Comparison of ENCODE assay signal across 8 cellular contexts in the genomic region with DNA sequence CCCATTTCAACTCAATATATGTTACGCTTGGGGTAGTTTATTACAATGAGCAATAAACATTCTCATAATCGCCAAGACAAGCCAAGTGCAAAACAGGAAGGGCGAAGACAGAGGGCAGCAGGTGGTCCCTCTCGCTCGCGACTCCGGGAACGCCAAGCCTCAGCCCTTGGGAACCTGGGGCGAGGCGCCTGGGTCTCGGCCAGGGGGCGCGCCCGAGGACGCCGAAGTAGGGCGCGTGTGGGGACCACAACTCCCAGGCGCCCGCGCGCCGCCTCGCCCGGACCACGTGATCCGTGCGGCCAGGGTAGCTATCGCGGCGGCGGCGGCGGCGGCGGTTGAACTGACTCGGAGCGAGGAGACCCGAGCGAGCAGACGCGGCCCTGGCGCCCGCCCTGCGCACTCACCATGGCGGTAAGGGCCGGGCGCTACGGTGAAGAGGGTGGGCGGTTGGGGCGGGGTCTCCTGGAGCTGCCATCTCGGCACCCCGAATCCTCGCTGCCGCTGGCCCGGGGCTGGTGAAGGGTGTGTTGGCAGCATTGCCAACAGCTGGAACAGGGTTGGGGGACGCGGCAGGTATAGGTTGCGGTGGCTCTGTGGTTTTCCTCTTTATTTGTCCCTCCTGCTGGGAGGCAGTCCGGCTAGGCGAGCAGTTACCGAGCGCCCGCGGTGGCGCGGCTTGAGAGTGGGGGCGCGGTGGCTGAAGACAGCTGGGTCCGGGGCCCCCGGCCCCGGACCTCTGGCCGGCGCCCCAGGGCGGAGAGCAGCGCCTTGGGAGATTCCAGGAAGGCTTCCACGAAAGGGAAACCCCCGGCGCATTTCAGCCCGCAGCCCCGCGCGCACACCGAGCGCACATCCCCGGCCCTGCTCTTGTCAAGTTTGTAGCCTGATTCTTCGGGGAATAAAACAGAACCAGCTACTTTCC. TPM values are rescaled to one million over a fixed set of nuclear protein-coding genes. Genes with fewer than 3 reads are reported as not detected.
DNase-seq lines count a peak whose midpoint lies in the region; ATAC-seq, FAIRE-seq and TF ChIP-seq lines count a peak whose summit lies in the region.

A gene with protein sequence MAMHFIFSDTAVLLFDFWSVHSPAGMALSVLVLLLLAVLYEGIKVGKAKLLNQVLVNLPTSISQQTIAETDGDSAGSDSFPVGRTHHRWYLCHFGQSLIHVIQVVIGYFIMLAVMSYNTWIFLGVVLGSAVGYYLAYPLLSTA (plus strand): TSS at position 338 of the 922 bp plus-strand sequence. CDS start 68 bp downstream, at position 406.

- no peaks in the 10 kb centered on the region for H3K36me3 ChIP-seq in breast epithelium
- H3K36me3 ChIP-seq in small intestine (ENCODE audit: control insufficient read depth in 2 of 2, insufficient read depth in 2 of 2, low read length in 2 of 2): no peaks in the 10 kb centered on the region

- no peaks in the 10 kb centered on the region for H3K9me3 ChIP-seq in breast epithelium
- H3K9me3 ChIP-seq in small intestine (ENCODE audit: control insufficient read depth, low read depth): no peaks in the 10 kb centered on the region

- H3K4me1 ChIP-seq in breast epithelium (peaks cover 3 to 8% of the 10 kb centered on the region in 2 donors), small intestine (ENCODE audit: control insufficient read depth in 2 of 2, insufficient read depth in 1 of 2, low read depth in 1 of 2, low read length in 1 of 2) (peaks cover 0 to 3% of the 10 kb centered on the region in 2 donors)

- TF ChIP-seq CTCF in 22Rv1 (IDR thresholded peaks at IDR 0.05) (peak; percentile 43), VCaP (conservative IDR thresholded peaks at IDR 0.05) (peak; percentile 45), breast epithelium (IDR thresholded peaks at IDR 0.05) (peak in 1 of 3 donors; percentile 22)

- FAIRE-seq in GM18507 (lab: Jason Lieb, UNC): peak; percentile 57
- FAIRE-seq in small intestine (lab: Jason Lieb, UNC): no peak

- H3K4me3 ChIP-seq in breast epithelium: peak within 1 kb of the TSS; percentile 94 to 97 (median 94)
- peak within 1 kb of the TSS; percentile 74 to 93 for H3K4me3 ChIP-seq in small intestine (ENCODE audit: low read depth in 1 of 2, low read length in 2 of 2)

- no peaks in the 10 kb centered on the region for H3K27me3 ChIP-seq in breast epithelium
- H3K27me3 ChIP-seq in small intestine (ENCODE audit: control insufficient read depth in 2 of 2, insufficient read depth in 2 of 2, low read length in 2 of 2): no peaks in the 10 kb centered on the region

- intact Hi-C loops in breast epithelium (cut with DNase I; ENCODE audit: low total_unique reads): no loop called here

- 0 to 1% (median 1%) methylated on average over 74 to 87 of the region's 87 CpGs for WGBS in small intestine, 3 donors

- peak within 1 kb of the TSS; percentile 66 for H3K27ac ChIP-seq in 22Rv1
- H3K27ac ChIP-seq in VCaP: peak within 1 kb of the TSS; percentile 78
- H3K27ac ChIP-seq in breast epithelium: peak within 1 kb of the TSS; percentile 86 to 94
- H3K27ac ChIP-seq in small intestine (ENCODE audit: low read depth in 1 of 2, low read length in 1 of 2): peak within 1 kb of the TSS; percentile 65 to 75

- ATAC-seq in HG03039 (IDR thresholded peaks at IDR 0.05; ENCODE audit: unreplicated experiment): peak; percentile 89

- DNase-seq in GM18507 (ENCODE audit: extremely low spot score, insufficient read length, low read depth): peak; percentile 86
- peak; percentile 53 for DNase-seq in NCI-H2107 treated with DMSO at 0.1 percent for 48 hours (lab: John Stamatoyannopoulos, UW; ENCODE audit: unreplicated experiment)
- DNase-seq in breast epithelium (ENCODE audit: low spot score in 2 of 2): peak; percentile 82 to 86
- peak; percentile 95 for DNase-seq in iPS-NIHi11 (ENCODE audit: low spot score)
- peak; percentile 89 for DNase-seq in small intestine

- TF ChIP-seq POLR2A in breast epithelium (IDR thresholded peaks at IDR 0.05): no peak

RNA-seq across cellular contexts. Expression of the gene that starts here (rescaled TPM):
- 10 to 100 TPM; 46.5 to 61.3 (median 54.3) TPM for total RNA-seq in breast epithelium
- 10 to 100 TPM; 10.5 to 41.6 (median 27.3) TPM for polyA plus RNA-seq in small intestine

Comparison
In these comparisons a context has a peak if more than half of its experiments do, and no peak if none do; other contexts are left out.
1. Peak in every context shown above with its lines: DNase-seq, ATAC-seq, H3K4me3 ChIP-seq and H3K27ac ChIP-seq.